ENCODE assay signal across 18 cellular contexts in the genomic region with DNA sequence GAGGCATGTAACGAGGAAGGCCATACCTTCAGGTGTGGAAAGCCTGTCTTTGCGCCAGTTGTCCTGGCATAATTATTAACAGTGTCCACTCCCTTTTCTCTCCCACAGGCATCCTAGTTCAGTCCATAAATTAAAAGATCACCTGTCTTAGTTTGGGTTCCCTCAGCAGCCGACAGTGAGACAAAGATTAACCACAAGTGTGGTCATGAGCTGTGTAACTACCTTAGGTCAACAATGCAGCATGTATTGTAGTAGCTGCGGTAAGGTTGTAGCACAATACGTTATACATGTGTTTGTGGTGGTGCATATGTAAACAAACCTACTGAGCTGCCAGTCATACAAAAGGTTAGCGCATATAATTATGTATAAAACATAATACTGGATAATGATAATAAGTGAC.
DNase-seq lines count a peak whose midpoint lies in the region; ATAC-seq and TF ChIP-seq lines count a peak whose summit lies in the region.
"Had no signal": no experiment of that assay in that cellular context is flagged by ENCODE, and none has a peak within 500 bp of the region (broad histone marks: within the 10 kb centered on the region; RNA-seq: fewer than 3 reads in every experiment).

No MANE protein-coding gene starts in this region.

- TF ChIP-seq CTCF in Panc1 (IDR thresholded peaks at IDR 0.05) = no peak
- no peak for TF ChIP-seq CTCF in left lung (IDR thresholded peaks at IDR 0.05)

- no peak overlapping the region for H3K4me2 ChIP-seq in GM23248 (ENCODE audit: unreplicated experiment)

- H2AFZ ChIP-seq in GM23248 = no peak overlapping the region

- POLR2A ChIA-PET in Panc1 (lab: Charles Lee) = no interaction called here

- H3K4me3 Mint-ChIP-seq in natural killer cell treated with Interleukin-12 subunit alpha and Interleukin-12 subunit beta and Interleukin-15 and Interleukin-18, amount 100 ng/mL, for 72 hours = no peak overlapping the region
- H3K4me3 Mint-ChIP-seq: naive thymus-derived CD4-positive, alpha-beta T cell had no signal

- no peaks in the 10 kb centered on the region for H3K79me2 ChIP-seq in GM23248 (ENCODE audit: insufficient read depth)

- no peak overlapping the region for H3K27ac Mint-ChIP-seq in natural killer cell treated with Interleukin-12 subunit alpha and Interleukin-12 subunit beta and Interleukin-15 and Interleukin-18, amount 100 ng/mL, for 72 hours
- H3K27ac Mint-ChIP-seq: activated naive CD4-positive, alpha-beta T cell treated with anti-CD3 and anti-CD28 coated beads, Interleukin-2, amount 50 U/mL, for 72 hours; naive thymus-derived CD4-positive, alpha-beta T cell had no signal

- DNase-seq in Caki2 (ENCODE audit: low read depth) (peak; percentile 75), HuH-7 (ENCODE audit: low spot score) (peak; percentile 21), Panc1 (ENCODE audit: low read depth, low spot score) (no peak), left lung (no peak), GM23248 (no peak), SW 1271 (lab: John Stamatoyannopoulos, UW) (no peak)
- DNase-seq in natural killer cell treated with Interleukin-12 subunit alpha and Interleukin-12 subunit beta and Interleukin-15 and Interleukin-18, amount 100 ng/mL, for 72 hours (ENCODE audit: low spot score) = no peak
- DNase-seq: activated CD4-positive, CD25-positive, alpha-beta regulatory T cell treated with anti-CD3 and anti-CD28 coated beads, Interleukin-2, amount 50 U/mL, for 72 hours; body of pancreas; Caco-2; GDM1; naive thymus-derived CD4-positive, alpha-beta T cell; NCI-H146; NCI-H82; stimulated activated CD4-positive, alpha-beta T cell treated with anti-CD3 and anti-CD28 coated beads, Interleukin-1b, Interleukin-23, amount 100 ng/mL, for 48 hours; stimulated activated naive CD4-positive, alpha-beta T cell treated with Interleukin-2 at 50 U/mL for 16 hours; thyroid gland had no signal

- intact Hi-C loops in Panc1 (cut with micrococcal nuclease; ENCODE audit: unreplicated experiment) (no loop called here), left lung (cut with DNase I) (no loop called here)

- no peak for ATAC-seq in Panc1
- ATAC-seq in left lung = peak; percentile 51
- no peak for ATAC-seq in natural killer cell treated with Interleukin-12 subunit alpha and Interleukin-12 subunit beta and Interleukin-15 and Interleukin-18, amount 100 ng/mL, for 72 hours
- ATAC-seq: activated naive CD4-positive, alpha-beta T cell treated with anti-CD3 and anti-CD28 coated beads, Interleukin-2, amount 50 U/mL, for 72 hours; body of pancreas; naive thymus-derived CD4-positive, alpha-beta T cell had no signal

- WGBS in GM23248 (ENCODE audit: low coverage in 1 of 2, low lambda C conversion rate in 2 of 2, missing lambda C conversion rate in 2 of 2), 2 experiments = 98 to 99% methylated on average over 6 of the region's 6 CpGs

- no TSS peak for BruUV-seq in Panc1 (replicated peaks; lab: Mats Ljungman, UMichigan)

- peaks cover 47% of the 10 kb centered on the region for H3F3A ChIP-seq in GM23248 (ENCODE audit: insufficient read depth)

- peaks cover 27% of the 10 kb centered on the region for H3K4me1 ChIP-seq in Panc1 (ENCODE audit: control insufficient read depth, insufficient read depth, low read length)
- peaks cover 0 to 6% of the 10 kb centered on the region in 2 donors for H3K4me1 ChIP-seq in left lung
- H3K4me1 ChIP-seq in GM23248 (ENCODE audit: insufficient read depth) = peaks cover 71% of the 10 kb centered on the region
- H3K4me1 ChIP-seq: body of pancreas had no signal

- no peak overlapping the region for H3K9ac ChIP-seq in GM23248

- H3K4me3 ChIP-seq in Panc1 (ENCODE audit: low read depth in 2 of 2, low read length in 2 of 2) (no peak overlapping the region), left lung (no peak overlapping the region), GM23248 (no peak overlapping the region)
- H3K4me3 ChIP-seq: body of pancreas, thyroid gland had no signal

- no peaks in the 10 kb centered on the region for H3K36me3 ChIP-seq in Panc1 (ENCODE audit: control insufficient read depth, insufficient read depth, low read length)
- H3K36me3 ChIP-seq in left lung = no peaks in the 10 kb centered on the region
- H3K36me3 ChIP-seq in GM23248 (ENCODE audit: low read depth) = no peaks in the 10 kb centered on the region
- H3K36me3 ChIP-seq: thyroid gland had no signal

- no peaks in the 10 kb centered on the region for H3K9me3 Mint-ChIP-seq in natural killer cell treated with Interleukin-12 subunit alpha and Interleukin-12 subunit beta and Interleukin-15 and Interleukin-18, amount 100 ng/mL, for 72 hours

- no peaks in the 10 kb centered on the region for H3K27me3 ChIP-seq in Panc1 (ENCODE audit: control insufficient read depth, insufficient read depth, low read length)
- H3K27me3 ChIP-seq in left lung = no peaks in the 10 kb centered on the region
- no peaks in the 10 kb centered on the region for H3K27me3 ChIP-seq in GM23248 (replicated peaks; ENCODE audit: insufficient read depth)
- H3K27me3 ChIP-seq: body of pancreas, thyroid gland had no signal

- no peaks in the 10 kb centered on the region for H3K9me2 ChIP-seq in GM23248 (ENCODE audit: insufficient read depth)

- H3K27ac ChIP-seq in Panc1 (ENCODE audit: low read length) = peak overlapping the region; percentile 87; the same call in 1 of the 2 replicates
- no peak overlapping the region for H3K27ac ChIP-seq in left lung
- H3K27ac ChIP-seq in GM23248 = no peak overlapping the region
- H3K27ac ChIP-seq: body of pancreas, thyroid gland had no signal

- H4K20me1 ChIP-seq in GM23248 (ENCODE audit: insufficient read depth) = no peaks in the 10 kb centered on the region

- H3K9me3 ChIP-seq in Panc1 (ENCODE audit: control insufficient read depth, insufficient read depth, low read depth, low read length) = peaks cover 2% of the 10 kb centered on the region; the same call in 1 of the 2 replicates
- H3K9me3 ChIP-seq in left lung = no peaks in the 10 kb centered on the region
- H3K9me3 ChIP-seq in GM23248 (ENCODE audit: low read depth) = no peaks in the 10 kb centered on the region
- H3K9me3 ChIP-seq: body of pancreas, Caco-2, thyroid gland had no signal

- CTCF ChIA-PET in Panc1 (lab: Charles Lee) = no interaction called here

- no peaks in the 10 kb centered on the region for H3K36me3 Mint-ChIP-seq in natural killer cell treated with Interleukin-12 subunit alpha and Interleukin-12 subunit beta and Interleukin-15 and Interleukin-18, amount 100 ng/mL, for 72 hours
- H3K36me3 Mint-ChIP-seq: activated naive CD4-positive, alpha-beta T cell treated with anti-CD3 and anti-CD28 coated beads, Interleukin-2, amount 50 U/mL, for 72 hours; naive thymus-derived CD4-positive, alpha-beta T cell had no signal

- peaks cover 2 to 20% of the 10 kb centered on the region in 2 donors for H3K27me3 Mint-ChIP-seq in natural killer cell treated with Interleukin-12 subunit alpha and Interleukin-12 subunit beta and Interleukin-15 and Interleukin-18, amount 100 ng/mL, for 72 hours

- H3K4me1 Mint-ChIP-seq in natural killer cell treated with Interleukin-12 subunit alpha and Interleukin-12 subunit beta and Interleukin-15 and Interleukin-18, amount 100 ng/mL, for 72 hours (ENCODE audit: low read depth in 2 of 2) = no peaks in the 10 kb centered on the region
- H3K4me1 Mint-ChIP-seq: naive thymus-derived CD4-positive, alpha-beta T cell had no signal

- in situ Hi-C loops in Caki2 (cut with HindIII; ENCODE audit: low pct_unique_long_range_greater_than_20kb, low sequenced_read_pairs) (no loop called here), Panc1 (cut with HindIII; ENCODE audit: low pct_unique_long_range_greater_than_20kb, low sequenced_read_pairs) (no loop called here), GM23248 (cut with MboI) (no loop called here)

Comparison
In these comparisons a context has a peak if more than half of its experiments do, and no peak if none do; other contexts are left out.
1. DNase-seq: peak in Caki2 (single experiment) and HuH-7 (single experiment); none in Panc1 (single experiment), left lung (0 of 2), natural killer cell treated with Interleukin-12 subunit alpha and Interleukin-12 subunit beta and Interleukin-15 and Interleukin-18, amount 100 ng/mL, for 72 hours (single experiment), GM23248 (single experiment) and SW 1271 (0 of 2).